In genomic region chr2:25548587-25548986, GRCh38 we compare ENCODE assay signal across 17 cellular contexts.
DNase-seq lines count a peak whose midpoint lies in the region; ATAC-seq lines count a peak whose summit lies in the region.
"Had no signal": no experiment of that assay in that cellular context is flagged by ENCODE, and none has a peak within 500 bp of the region (broad histone marks: within the 10 kb centered on the region; RNA-seq: fewer than 3 reads in every experiment).

No MANE protein-coding gene starts in this region.

- peak overlapping the region; percentile 61 for H3K27ac Mint-ChIP-seq in dendritic cell treated with granulocyte-macrophage colony-stimulating factor and Interleukin-4, amounts not matched to agents 40 ng/mL and 50 ng/mL, for 4 days
- H3K27ac Mint-ChIP-seq: activated naive CD8-positive, alpha-beta T cell treated with anti-CD3 and anti-CD28 coated beads, Interleukin-2, amount 50 U/mL, for 24 hours; CD4-positive, alpha-beta memory T cell; T-cell had no signal

- in situ Hi-C loops in KBM-7 (cut with MboI; ENCODE audit: low pct_unique_long_range_greater_than_20kb, low sequenced_read_pairs), result no loop called here

- intact Hi-C loops in dendritic cell treated with granulocyte-macrophage colony-stimulating factor and Interleukin-4, amounts not matched to agents 40 ng/mL and 50 ng/mL, for 4 days (cut with micrococcal nuclease), result no loop called here

- H3K9me3 Mint-ChIP-seq in dendritic cell treated with granulocyte-macrophage colony-stimulating factor and Interleukin-4, amounts not matched to agents 40 ng/mL and 50 ng/mL, for 4 days, result no peaks in the 10 kb centered on the region
- H3K9me3 Mint-ChIP-seq: activated naive CD8-positive, alpha-beta T cell treated with anti-CD3 and anti-CD28 coated beads, Interleukin-2, amount 50 U/mL, for 24 hours; CD4-positive, alpha-beta memory T cell; T-cell had no signal

- H3K36me3 Mint-ChIP-seq in dendritic cell treated with granulocyte-macrophage colony-stimulating factor and Interleukin-4, amounts not matched to agents 40 ng/mL and 50 ng/mL, for 4 days (ENCODE audit: low read depth), result no peaks in the 10 kb centered on the region
- H3K36me3 Mint-ChIP-seq: T-cell had no signal

- H3K4me1 Mint-ChIP-seq in dendritic cell treated with granulocyte-macrophage colony-stimulating factor and Interleukin-4, amounts not matched to agents 40 ng/mL and 50 ng/mL, for 4 days (ENCODE audit: low read depth), result peaks cover 35% of the 10 kb centered on the region
- H3K4me1 Mint-ChIP-seq: CD4-positive, alpha-beta memory T cell; T-cell had no signal

- no peaks in the 10 kb centered on the region for H3K27me3 Mint-ChIP-seq in dendritic cell treated with granulocyte-macrophage colony-stimulating factor and Interleukin-4, amounts not matched to agents 40 ng/mL and 50 ng/mL, for 4 days
- H3K27me3 Mint-ChIP-seq: activated naive CD8-positive, alpha-beta T cell treated with anti-CD3 and anti-CD28 coated beads, Interleukin-2, amount 50 U/mL, for 24 hours; CD4-positive, alpha-beta memory T cell; T-cell had no signal

- H3K4me3 Mint-ChIP-seq in dendritic cell treated with granulocyte-macrophage colony-stimulating factor and Interleukin-4, amounts not matched to agents 40 ng/mL and 50 ng/mL, for 4 days, result no peak overlapping the region
- H3K4me3 Mint-ChIP-seq: activated naive CD8-positive, alpha-beta T cell treated with anti-CD3 and anti-CD28 coated beads, Interleukin-2, amount 50 U/mL, for 24 hours; neural crest cell; T-cell had no signal

- peak; percentile 27 for DNase-seq in CD1c-positive myeloid dendritic cell (ENCODE audit: extremely low spot score)
- peak; percentile 58 for DNase-seq in KBM-7
- peak; percentile 37 for DNase-seq in NCI-H2171 (lab: John Stamatoyannopoulos, UW)
- no peak for DNase-seq in activated CD4-positive, CD25-positive, alpha-beta regulatory T cell treated with anti-CD3 and anti-CD28 coated beads, Interleukin-2, amount 50 U/mL, for 72 hours
- no peak for DNase-seq in epidermal melanocyte (ENCODE audit: insufficient read length, low spot score)
- DNase-seq: activated effector memory CD4-positive, alpha-beta T cell treated with Interleukin-2 at 50 U/mL for 16 hours; activated naive CD8-positive, alpha-beta T cell treated with anti-CD3 and anti-CD28 coated beads, Interleukin-2, amount 50 U/mL, for 24 hours; CD4-positive, alpha-beta memory T cell; colonic mucosa; left lung; NCI-H524; small intestine; stimulated activated naive CD4-positive, alpha-beta T cell; T-cell had no signal

- ATAC-seq in GM18520 (IDR thresholded peaks at IDR 0.05; ENCODE audit: unreplicated experiment), result no peak
- ATAC-seq: activated naive CD8-positive, alpha-beta T cell treated with anti-CD3 and anti-CD28 coated beads, Interleukin-2, amount 50 U/mL, for 24 hours; left lung; T-cell had no signal

Comparison
In these comparisons a context has a peak if more than half of its experiments do, and no peak if none do; other contexts are left out.
1. DNase-seq: peak in CD1c-positive myeloid dendritic cell (single experiment), KBM-7 (single experiment) and NCI-H2171 (single experiment); none in activated CD4-positive, CD25-positive, alpha-beta regulatory T cell treated with anti-CD3 and anti-CD28 coated beads, Interleukin-2, amount 50 U/mL, for 72 hours (single experiment) and epidermal melanocyte (single experiment).